In genomic region chr2:60899230-60899891, GRCh38 we compare ENCODE assay signal across 9 cellular contexts. TPM values are rescaled to one million over a fixed set of nuclear protein-coding genes. Genes with fewer than 3 reads are reported as not detected.
DNase-seq lines count a peak whose midpoint lies in the region; ATAC-seq lines count a peak whose summit lies in the region.
"Had no signal": no experiment of that assay in that cellular context is flagged by ENCODE, and none has a peak within 500 bp of the region (broad histone marks: within the 10 kb centered on the region; RNA-seq: fewer than 3 reads in every experiment).

No MANE protein-coding gene starts in this region.

- H3K27me3 Mint-ChIP-seq in activated naive CD8-positive, alpha-beta T cell treated with anti-CD3 and anti-CD28 coated beads, Interleukin-2, amount 50 U/mL, for 24 hours = peaks cover 2% of the 10 kb centered on the region
- no peaks in the 10 kb centered on the region for H3K27me3 Mint-ChIP-seq in stimulated activated naive CD8-positive, alpha-beta T cell treated with anti-CD3 and anti-CD28 coated beads, Interleukin-15, Interleukin-2, amounts not matched to agents 100 ng/mL and 50 ng/mL, for 24 hours

- DNase-seq in activated effector memory CD4-positive, alpha-beta T cell treated with anti-CD3 and anti-CD28 coated beads, Interleukin-2, amount 50 U/mL, for 16 hours = peak; percentile 73
- no peak for DNase-seq in activated effector memory CD4-positive, alpha-beta T cell treated with Interleukin-2 at 50 U/mL for 16 hours
- DNase-seq in activated naive CD8-positive, alpha-beta T cell treated with anti-CD3 and anti-CD28 coated beads, Interleukin-2, amount 50 U/mL, for 24 hours = peak; percentile 66
- DNase-seq in cardiac septum (ENCODE audit: low spot score) = no peak
- DNase-seq in KG1 (lab: John Stamatoyannopoulos, UW) = no peak
- DNase-seq in COLO829 (ENCODE audit: low spot score) = no peak
- DNase-seq: posterior cingulate gyrus had no signal

- peaks cover 74% of the 10 kb centered on the region for H3K4me1 Mint-ChIP-seq in activated naive CD8-positive, alpha-beta T cell treated with anti-CD3 and anti-CD28 coated beads, Interleukin-2, amount 50 U/mL, for 24 hours
- H3K4me1 Mint-ChIP-seq in stimulated activated naive CD8-positive, alpha-beta T cell treated with anti-CD3 and anti-CD28 coated beads, Interleukin-15, Interleukin-2, amounts not matched to agents 100 ng/mL and 50 ng/mL, for 24 hours (ENCODE audit: low read depth) = peaks cover 71% of the 10 kb centered on the region

- H3K9me3 Mint-ChIP-seq in activated naive CD8-positive, alpha-beta T cell treated with anti-CD3 and anti-CD28 coated beads, Interleukin-2, amount 50 U/mL, for 24 hours = no peaks in the 10 kb centered on the region
- H3K9me3 Mint-ChIP-seq in stimulated activated naive CD8-positive, alpha-beta T cell treated with anti-CD3 and anti-CD28 coated beads, Interleukin-15, Interleukin-2, amounts not matched to agents 100 ng/mL and 50 ng/mL, for 24 hours = no peaks in the 10 kb centered on the region

- peaks cover 87% of the 10 kb centered on the region for H3K36me3 Mint-ChIP-seq in activated naive CD8-positive, alpha-beta T cell treated with anti-CD3 and anti-CD28 coated beads, Interleukin-2, amount 50 U/mL, for 24 hours (ENCODE audit: low read depth)
- peaks cover 84% of the 10 kb centered on the region for H3K36me3 Mint-ChIP-seq in stimulated activated naive CD8-positive, alpha-beta T cell treated with anti-CD3 and anti-CD28 coated beads, Interleukin-15, Interleukin-2, amounts not matched to agents 100 ng/mL and 50 ng/mL, for 24 hours (ENCODE audit: low read depth)

- H3K27ac Mint-ChIP-seq in activated naive CD8-positive, alpha-beta T cell treated with anti-CD3 and anti-CD28 coated beads, Interleukin-2, amount 50 U/mL, for 24 hours = peak overlapping the region; percentile 98
- peak overlapping the region; percentile 97 for H3K27ac Mint-ChIP-seq in stimulated activated naive CD8-positive, alpha-beta T cell treated with anti-CD3 and anti-CD28 coated beads, Interleukin-15, Interleukin-2, amounts not matched to agents 100 ng/mL and 50 ng/mL, for 24 hours

- H3K4me3 Mint-ChIP-seq in activated naive CD8-positive, alpha-beta T cell treated with anti-CD3 and anti-CD28 coated beads, Interleukin-2, amount 50 U/mL, for 24 hours = peak overlapping the region; percentile 72
- H3K4me3 Mint-ChIP-seq in stimulated activated naive CD8-positive, alpha-beta T cell treated with anti-CD3 and anti-CD28 coated beads, Interleukin-15, Interleukin-2, amounts not matched to agents 100 ng/mL and 50 ng/mL, for 24 hours = peak overlapping the region; percentile 71

- intact Hi-C loops in cardiac septum (cut with DNase I) = no loop called here

- ATAC-seq in HG02973 (IDR thresholded peaks at IDR 0.05; ENCODE audit: unreplicated experiment) = peak; percentile 66
- ATAC-seq in activated naive CD8-positive, alpha-beta T cell treated with anti-CD3 and anti-CD28 coated beads, Interleukin-2, amount 50 U/mL, for 24 hours = peak; percentile 87

RNA-seq across cellular contexts. Expression of gene REL, which starts 18.0 kb away (rescaled TPM):
- 5.7 TPM for total RNA-seq in cardiac septum

Comparison
In these comparisons a context has a peak if more than half of its experiments do, and no peak if none do; other contexts are left out.
1. DNase-seq: peak in activated effector memory CD4-positive, alpha-beta T cell treated with anti-CD3 and anti-CD28 coated beads, Interleukin-2, amount 50 U/mL, for 16 hours (single experiment) and activated naive CD8-positive, alpha-beta T cell treated with anti-CD3 and anti-CD28 coated beads, Interleukin-2, amount 50 U/mL, for 24 hours (single experiment); none in activated effector memory CD4-positive, alpha-beta T cell treated with Interleukin-2 at 50 U/mL for 16 hours (single experiment), cardiac septum (single experiment), KG1 (single experiment) and COLO829 (single experiment).